ENCODE assay signal across 11 cellular contexts in genomic region chr1:45979074-45979777, GRCh38.
DNase-seq lines count a peak whose midpoint lies in the region; ATAC-seq, FAIRE-seq and TF ChIP-seq lines count a peak whose summit lies in the region.
"Had no signal": no experiment of that assay in that cellular context is flagged by ENCODE, and none has a peak within 500 bp of the region (broad histone marks: within the 10 kb centered on the region; RNA-seq: fewer than 3 reads in every experiment).

No MANE protein-coding gene starts in this region.

- H3K27me3 Mint-ChIP-seq in neural crest cell (ENCODE audit: low read depth): no peaks in the 10 kb centered on the region
- H3K27me3 Mint-ChIP-seq in naive thymus-derived CD4-positive, alpha-beta T cell: no peaks in the 10 kb centered on the region
- H3K27me3 Mint-ChIP-seq in activated T-helper 1 cell treated with anti-CD3 and anti-CD28 coated beads, Interleukin-12 subunit alpha, Interleukin-12 subunit beta, Interleukin-2, Interleukin-4 antibody, amounts not matched to agents 30 ng/mL and 10 ng/mL and 1 ng/mL, durations not matched to agents 14 hours and 24 hours and 36 hours (ENCODE audit: insufficient read depth): no peaks in the 10 kb centered on the region
- H3K27me3 Mint-ChIP-seq: CD8-positive, alpha-beta memory T cell had no signal

- H3K36me3 ChIP-seq in HAP-1 (replicated peaks): no peaks in the 10 kb centered on the region
- no peaks in the 10 kb centered on the region for H3K36me3 ChIP-seq in bronchial epithelial cell (ENCODE audit: control insufficient read depth, insufficient read depth, low read length)
- H3K36me3 ChIP-seq in naive thymus-derived CD4-positive, alpha-beta T cell (ENCODE audit: control insufficient read depth in 2 of 3, insufficient read depth in 3 of 3, low read length in 3 of 3): no peaks in the 10 kb centered on the region

- POLR2A ChIA-PET in naive thymus-derived CD4-positive, alpha-beta T cell (lab: Charles Lee): no interaction called here

- ATAC-seq in naive thymus-derived CD4-positive, alpha-beta T cell: no peak
- no peak for ATAC-seq in HG03469 (IDR thresholded peaks at IDR 0.05; ENCODE audit: unreplicated experiment)
- ATAC-seq: natural killer cell had no signal

- H3K27ac Mint-ChIP-seq in neural crest cell (ENCODE audit: unreplicated experiment): peak overlapping the region; percentile 43
- H3K27ac Mint-ChIP-seq in naive thymus-derived CD4-positive, alpha-beta T cell: no peak overlapping the region
- H3K27ac Mint-ChIP-seq in activated T-helper 1 cell treated with anti-CD3 and anti-CD28 coated beads, Interleukin-12 subunit alpha, Interleukin-12 subunit beta, Interleukin-2, Interleukin-4 antibody, amounts not matched to agents 30 ng/mL and 10 ng/mL and 1 ng/mL, durations not matched to agents 14 hours and 24 hours and 36 hours: no peak overlapping the region
- H3K27ac Mint-ChIP-seq: natural killer cell; T-helper 1 cell treated with Interleukin-12 subunit alpha and Interleukin-12 subunit beta and Interleukin-4 antibody, amounts not matched to agents 30 μg/mL and 1 μg/mL, for 36 hours had no signal

- no peaks in the 10 kb centered on the region for H3K4me1 Mint-ChIP-seq in neural crest cell
- no peaks in the 10 kb centered on the region for H3K4me1 Mint-ChIP-seq in naive thymus-derived CD4-positive, alpha-beta T cell
- H3K4me1 Mint-ChIP-seq in activated T-helper 1 cell treated with anti-CD3 and anti-CD28 coated beads, Interleukin-12 subunit alpha, Interleukin-12 subunit beta, Interleukin-2, Interleukin-4 antibody, amounts not matched to agents 30 ng/mL and 10 ng/mL and 1 ng/mL, durations not matched to agents 14 hours and 24 hours and 36 hours (ENCODE audit: low read depth): no peaks in the 10 kb centered on the region
- H3K4me1 Mint-ChIP-seq: CD8-positive, alpha-beta memory T cell; natural killer cell had no signal

- TF ChIP-seq CTCF in bronchial epithelial cell (IDR thresholded peaks at IDR 0.05; ENCODE audit: insufficient read depth, low read length, severe bottlenecking): no peak
- TF ChIP-seq CTCF in neural crest cell (conservative IDR thresholded peaks at IDR 0.05): no peak

- peaks cover 6% of the 10 kb centered on the region for H3K36me3 Mint-ChIP-seq in neural crest cell (ENCODE audit: low read depth)
- H3K36me3 Mint-ChIP-seq in naive thymus-derived CD4-positive, alpha-beta T cell: peaks cover 0 to 7% (median 3%) of the 10 kb centered on the region in 5 donors
- no peaks in the 10 kb centered on the region for H3K36me3 Mint-ChIP-seq in activated T-helper 1 cell treated with anti-CD3 and anti-CD28 coated beads, Interleukin-12 subunit alpha, Interleukin-12 subunit beta, Interleukin-2, Interleukin-4 antibody, amounts not matched to agents 30 ng/mL and 10 ng/mL and 1 ng/mL, durations not matched to agents 14 hours and 24 hours and 36 hours (ENCODE audit: low read depth)
- H3K36me3 Mint-ChIP-seq: natural killer cell had no signal

- intact Hi-C loops in naive thymus-derived CD4-positive, alpha-beta T cell (cut with micrococcal nuclease): no loop called here
- intact Hi-C loops in activated T-helper 1 cell treated with anti-CD3 and anti-CD28 coated beads, Interleukin-12 subunit alpha, Interleukin-12 subunit beta, Interleukin-2, Interleukin-4 antibody, amounts not matched to agents 30 ng/mL and 10 ng/mL and 1 ng/mL, durations not matched to agents 14 hours and 24 hours and 36 hours (cut with micrococcal nuclease): no loop called here

- H3K4me3 ChIP-seq in HAP-1 (no peak overlapping the region), bronchial epithelial cell (ENCODE audit: low read depth, low read length) (no peak overlapping the region)
- no peak overlapping the region for H3K4me3 ChIP-seq in naive thymus-derived CD4-positive, alpha-beta T cell (ENCODE audit: low read length)

- FAIRE-seq in bronchial epithelial cell (lab: Jason Lieb, UNC): no peak

- CTCF ChIA-PET in naive thymus-derived CD4-positive, alpha-beta T cell (lab: Charles Lee): interaction anchor here (0.5 kb wide), 1 partner anchor 13 kb away, joined by 4 read pairs; no protein-coding TSS in a partner anchor

- peaks cover 14% of the 10 kb centered on the region for H3K4me1 ChIP-seq in HAP-1
- no peaks in the 10 kb centered on the region for H3K4me1 ChIP-seq in naive thymus-derived CD4-positive, alpha-beta T cell (ENCODE audit: control insufficient read depth in 2 of 2, insufficient read depth in 2 of 2, low read length in 2 of 2)

- H3K27ac ChIP-seq in naive thymus-derived CD4-positive, alpha-beta T cell (ENCODE audit: low read depth, low read length): no peak overlapping the region

- no peaks in the 10 kb centered on the region for H3K27me3 ChIP-seq in HAP-1 (ENCODE audit: low read depth)
- H3K27me3 ChIP-seq in bronchial epithelial cell (ENCODE audit: control insufficient read depth, insufficient read depth, low read length): no peaks in the 10 kb centered on the region
- no peaks in the 10 kb centered on the region for H3K27me3 ChIP-seq in naive thymus-derived CD4-positive, alpha-beta T cell (ENCODE audit: control insufficient read depth in 2 of 2, insufficient read depth in 2 of 2, low read length in 2 of 2)

- in situ Hi-C loops in HAP-1 (cut with MboI; ENCODE audit: low sequenced_read_pairs): no loop called here

- DNase-seq in HAP-1 (ENCODE audit: low spot score in 2 of 2) (peak; percentile 9 to 75), NCI-H2196 (lab: John Stamatoyannopoulos, UW; ENCODE audit: unreplicated experiment) (peak; percentile 64), bronchial epithelial cell (ENCODE audit: low read depth) (peak; percentile 54), neural crest cell (ENCODE audit: low read depth, low spot score) (no peak), NCI-H226 (no peak)
- DNase-seq in naive thymus-derived CD4-positive, alpha-beta T cell: no peak
- no peak for DNase-seq in activated T-helper 1 cell treated with anti-CD3 and anti-CD28 coated beads, Interleukin-12 subunit alpha, Interleukin-12 subunit beta, Interleukin-2, Interleukin-4 antibody, amounts not matched to agents 30 ng/mL and 10 ng/mL and 1 ng/mL, durations not matched to agents 14 hours and 24 hours and 36 hours (ENCODE audit: low spot score)
- DNase-seq: CD8-positive, alpha-beta memory T cell; natural killer cell had no signal

- H3K4me3 Mint-ChIP-seq in neural crest cell: no peak overlapping the region
- H3K4me3 Mint-ChIP-seq in naive thymus-derived CD4-positive, alpha-beta T cell: no peak overlapping the region
- no peak overlapping the region for H3K4me3 Mint-ChIP-seq in activated T-helper 1 cell treated with anti-CD3 and anti-CD28 coated beads, Interleukin-12 subunit alpha, Interleukin-12 subunit beta, Interleukin-2, Interleukin-4 antibody, amounts not matched to agents 30 ng/mL and 10 ng/mL and 1 ng/mL, durations not matched to agents 14 hours and 24 hours and 36 hours
- H3K4me3 Mint-ChIP-seq: CD8-positive, alpha-beta memory T cell; natural killer cell; T-helper 1 cell treated with Interleukin-12 subunit alpha and Interleukin-12 subunit beta and Interleukin-4 antibody, amounts not matched to agents 30 μg/mL and 1 μg/mL, for 36 hours had no signal

- no peaks in the 10 kb centered on the region for H3K9me3 ChIP-seq in HAP-1
- no peaks in the 10 kb centered on the region for H3K9me3 ChIP-seq in naive thymus-derived CD4-positive, alpha-beta T cell (ENCODE audit: control insufficient read depth in 2 of 3, low read length in 3 of 3)

- peaks cover 3% of the 10 kb centered on the region for H3K9me3 Mint-ChIP-seq in neural crest cell
- peaks cover 0 to 9% (median 0%) of the 10 kb centered on the region in 11 donors for H3K9me3 Mint-ChIP-seq in naive thymus-derived CD4-positive, alpha-beta T cell
- H3K9me3 Mint-ChIP-seq in activated T-helper 1 cell treated with anti-CD3 and anti-CD28 coated beads, Interleukin-12 subunit alpha, Interleukin-12 subunit beta, Interleukin-2, Interleukin-4 antibody, amounts not matched to agents 30 ng/mL and 10 ng/mL and 1 ng/mL, durations not matched to agents 14 hours and 24 hours and 36 hours: no peaks in the 10 kb centered on the region
- H3K9me3 Mint-ChIP-seq: CD8-positive, alpha-beta memory T cell; natural killer cell; T-helper 1 cell treated with Interleukin-12 subunit alpha and Interleukin-12 subunit beta and Interleukin-4 antibody, amounts not matched to agents 30 μg/mL and 1 μg/mL, for 36 hours had no signal

Comparison
In these comparisons a context has a peak if more than half of its experiments do, and no peak if none do; other contexts are left out.
1. DNase-seq: peak in HAP-1 (2 of 2), NCI-H2196 (single experiment) and bronchial epithelial cell (single experiment); none in neural crest cell (single experiment), naive thymus-derived CD4-positive, alpha-beta T cell (0 of 9), activated T-helper 1 cell treated with anti-CD3 and anti-CD28 coated beads, Interleukin-12 subunit alpha, Interleukin-12 subunit beta, Interleukin-2, Interleukin-4 antibody, amounts not matched to agents 30 ng/mL and 10 ng/mL and 1 ng/mL, durations not matched to agents 14 hours and 24 hours and 36 hours (single experiment) and NCI-H226 (single experiment).